In the genomic region with DNA sequence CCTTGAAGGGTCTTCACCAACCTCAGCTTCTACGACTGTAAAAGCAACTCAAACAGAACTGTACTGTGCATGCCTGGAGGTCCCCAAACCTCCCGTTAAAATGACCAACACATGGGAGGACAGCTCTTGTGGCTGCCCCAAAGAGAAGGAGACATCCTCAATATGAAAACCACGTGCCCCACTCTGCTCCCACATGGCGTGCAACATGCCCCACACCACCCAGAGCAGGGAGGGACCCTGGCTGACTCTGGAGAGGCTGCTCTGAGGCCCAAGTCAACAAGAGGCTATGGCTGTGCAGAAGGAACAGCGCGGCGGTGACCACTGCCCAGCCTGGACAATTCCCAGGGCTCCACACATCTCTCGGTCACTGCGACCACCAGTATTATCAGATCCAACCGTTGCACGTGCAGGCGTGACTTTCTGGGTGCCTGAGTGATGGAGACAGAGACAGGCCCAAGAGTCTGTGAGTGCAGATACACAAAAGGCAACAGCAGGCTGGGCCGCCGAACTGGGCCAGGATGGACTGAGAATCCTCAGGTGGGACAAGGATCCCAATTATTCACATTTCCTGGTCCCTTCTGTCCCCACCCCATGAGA, we compare ENCODE assay signal across 10 cellular contexts. TPM values are rescaled to one million over a fixed set of nuclear protein-coding genes. Genes with fewer than 3 reads are reported as not detected.
DNase-seq lines count a peak whose midpoint lies in the region; ATAC-seq, FAIRE-seq and TF ChIP-seq lines count a peak whose summit lies in the region.
"Had no signal": no experiment of that assay in that cellular context is flagged by ENCODE, and none has a peak within 500 bp of the region (broad histone marks: within the 10 kb centered on the region; RNA-seq: fewer than 3 reads in every experiment).

No MANE protein-coding gene starts in this region.

- peak overlapping the region in 10 of 21 experiments; percentile 26 to 85 (median 79) for H3K27ac ChIP-seq in skin epidermis

- no peak for TF ChIP-seq CTCF in epithelial cell of proximal tubule (conservative IDR thresholded peaks at IDR 0.05; ENCODE audit: low read depth, low read length)

- FAIRE-seq in GM12891 (lab: Jason Lieb, UNC) = no peak
- FAIRE-seq: TTC549 had no signal

- peak; percentile 2 for ATAC-seq in GM21825 (IDR thresholded peaks at IDR 0.05; ENCODE audit: unreplicated experiment)
- ATAC-seq in HG03565 (IDR thresholded peaks at IDR 0.05; ENCODE audit: unreplicated experiment) = no peak

- no peak for TF ChIP-seq POLR2A in GM12891 (IDR thresholded peaks at IDR 0.05; ENCODE audit: low read depth, low read length)

- H3K4me3 ChIP-seq in epithelial cell of proximal tubule (ENCODE audit: low read depth, low read length) = peak overlapping the region; percentile 66
- peak overlapping the region; percentile 20 to 62 (median 50) for H3K4me3 ChIP-seq in skin epidermis

- DNase-seq in SK-N-DZ (ENCODE audit: low spot score) = peak; percentile 23
- no peak for DNase-seq in epithelial cell of proximal tubule (ENCODE audit: low read depth)
- DNase-seq in C1 segment of cervical spinal cord (lab: John Stamatoyannopoulos, UW) = no peak
- no peak for DNase-seq in retina
- no peak for DNase-seq in GM12891 (ENCODE audit: insufficient read length, low spot score)

TF ChIP-seq in GM12891, 5 proteins besides CTCF, POLR2A, EP300 and RAD21:
- TF ChIP-seq POU2F2 (IDR thresholded peaks at IDR 0.05; ENCODE audit: low read depth, low read length) (no peak), POLR2AphosphoS5 (IDR thresholded peaks at IDR 0.05; ENCODE audit: low read depth, low read length) (no peak), SPI1 (IDR thresholded peaks at IDR 0.05; ENCODE audit: low read depth, low read length) (no peak)

RNA-seq across cellular contexts. Expression of gene PLD6, which starts 1.4 kb away (rescaled TPM):
- 26.9 TPM in 2 replicates for polyA plus RNA-seq in SK-N-DZ (2014; cell fraction: cytosol; rRNA removed)
- 9.1 and 12.6 TPM in 2 replicates for polyA plus RNA-seq in SK-N-DZ (2014; cell fraction: nucleus; rRNA removed)
- total RNA-seq in epithelial cell of proximal tubule = 0.92 and 3.3 TPM in 2 replicates
- 5.8 TPM for polyA plus RNA-seq in GM12891 (2012; ENCODE audit: low read depth, missing spikeins)
- total RNA-seq: HT1080 had no signal

RNA-seq across cellular contexts. Expression of gene FLCN, which starts 32.2 kb away (rescaled TPM):
- 11.8 and 15.7 TPM in 2 replicates for polyA plus RNA-seq in SK-N-DZ (2014; cell fraction: cytosol; rRNA removed)
- polyA plus RNA-seq in SK-N-DZ (2014; cell fraction: nucleus; rRNA removed) = 29.5 and 32.0 TPM in 2 replicates
- 16.7 and 21.0 TPM in 2 replicates for total RNA-seq in epithelial cell of proximal tubule
- 9.8 TPM for polyA plus RNA-seq in GM12891 (2012; ENCODE audit: low read depth, missing spikeins)
